8 cellular contexts compared by ENCODE assay signal in the genomic region with DNA sequence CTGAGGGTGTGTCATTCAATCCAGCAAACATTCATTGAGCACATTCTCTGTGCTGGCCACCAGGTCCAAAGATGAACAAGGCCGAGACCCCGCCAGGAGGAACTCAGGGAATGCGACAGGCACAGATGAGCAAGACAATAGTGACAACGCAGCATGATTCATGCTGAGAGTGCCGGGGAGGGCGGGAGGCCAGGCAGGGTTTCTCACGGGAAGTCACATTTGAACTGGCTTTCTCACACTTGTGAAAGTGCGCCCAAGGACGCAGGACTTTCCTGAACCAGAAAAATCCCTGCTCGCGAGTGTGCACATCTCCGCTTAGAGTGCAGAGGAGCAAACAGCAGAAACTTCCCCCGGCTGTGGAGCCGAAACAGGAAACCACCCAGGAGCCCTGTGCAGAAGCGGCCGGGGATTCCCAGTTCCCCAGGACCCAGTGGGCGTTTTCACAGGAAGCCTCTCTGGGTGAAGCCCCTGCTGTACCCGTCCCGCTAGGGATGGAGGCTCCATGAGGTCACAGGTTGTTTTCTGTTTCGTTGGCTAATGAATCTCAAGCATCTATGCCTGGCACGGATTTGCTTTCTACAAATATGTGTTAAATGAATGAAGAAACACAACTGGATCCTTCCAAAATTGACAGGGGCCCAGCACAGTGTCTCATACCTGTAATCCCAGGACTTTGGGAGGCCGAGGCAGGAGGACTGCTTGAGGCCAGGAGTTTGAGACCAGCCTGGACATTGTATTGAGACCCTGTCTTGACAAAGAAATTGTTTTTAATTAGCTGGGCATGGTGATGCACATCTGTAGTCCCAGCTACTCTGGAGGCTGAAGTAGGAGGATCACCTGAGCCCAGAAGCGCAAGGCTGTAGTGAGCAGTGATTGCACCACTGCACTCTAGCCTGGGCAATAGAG.
DNase-seq lines count a peak whose midpoint lies in the region; ATAC-seq and TF ChIP-seq lines count a peak whose summit lies in the region.

No MANE protein-coding gene starts in this region.

- H3K9me3 ChIP-seq in prostate gland: no peaks in the 10 kb centered on the region
- H3K9me3 ChIP-seq in upper lobe of right lung: no peaks in the 10 kb centered on the region
- no peaks in the 10 kb centered on the region for H3K9me3 ChIP-seq in Caco-2

- no peaks in the 10 kb centered on the region for H3K27me3 Mint-ChIP-seq in activated T-helper 17 cell treated with anti-CD3 and anti-CD28 coated beads, Interleukin-2, amount 50 U/mL, for 72 hours
- H3K27me3 Mint-ChIP-seq in Caco-2 (ENCODE audit: insufficient read depth, unreplicated experiment): no peaks in the 10 kb centered on the region

- intact Hi-C loops in prostate gland (cut with DNase I): no loop called here
- intact Hi-C loops in upper lobe of right lung (cut with DNase I): loop anchor here (10.0 kb wide), 1 partner anchor 158 kb away; no protein-coding TSS in a partner anchor
- intact Hi-C loops in Caco-2 (cut with micrococcal nuclease; ENCODE audit: unreplicated experiment): loop anchor here (10.0 kb wide), 1 partner anchor 138 kb away; no protein-coding TSS in a partner anchor

- H3K4me3 Mint-ChIP-seq in activated T-helper 17 cell treated with anti-CD3 and anti-CD28 coated beads, Interleukin-2, amount 50 U/mL, for 72 hours: peak overlapping the region; percentile 92
- no peak overlapping the region for H3K4me3 Mint-ChIP-seq in Caco-2 (ENCODE audit: unreplicated experiment)

- peaks cover 42% of the 10 kb centered on the region for H3K4me1 Mint-ChIP-seq in activated T-helper 17 cell treated with anti-CD3 and anti-CD28 coated beads, Interleukin-2, amount 50 U/mL, for 72 hours
- peaks cover 8% of the 10 kb centered on the region for H3K4me1 Mint-ChIP-seq in Caco-2 (ENCODE audit: low read depth, unreplicated experiment)

- H3K4me3 ChIP-seq in prostate gland (peak overlapping the region; percentile 2 to 10), upper lobe of right lung (peak overlapping the region; percentile 12), Caco-2 (ENCODE audit: low read depth, low read length) (no peak overlapping the region)

- H3K27ac ChIP-seq in prostate gland: no peak overlapping the region
- peak overlapping the region; percentile 45 for H3K27ac ChIP-seq in upper lobe of right lung

- peak; percentile 67 for DNase-seq in germinal center (ENCODE audit: low spot score)
- no peak for DNase-seq in prostate gland (ENCODE audit: low spot score)
- DNase-seq in upper lobe of right lung: peak; percentile 76
- no peak for DNase-seq in Caco-2

- H3K27me3 ChIP-seq in prostate gland (replicated peaks; ENCODE audit: insufficient read depth): no peaks in the 10 kb centered on the region
- H3K27me3 ChIP-seq in upper lobe of right lung: no peaks in the 10 kb centered on the region
- H3K27me3 ChIP-seq in Caco-2 (replicated peaks; ENCODE audit: control insufficient read depth, insufficient read depth, low read length): no peaks in the 10 kb centered on the region

- H3K36me3 Mint-ChIP-seq in activated T-helper 17 cell treated with anti-CD3 and anti-CD28 coated beads, Interleukin-2, amount 50 U/mL, for 72 hours (ENCODE audit: low read depth): peaks cover 7% of the 10 kb centered on the region
- H3K36me3 Mint-ChIP-seq in Caco-2 (ENCODE audit: insufficient read depth, unreplicated experiment): no peaks in the 10 kb centered on the region

- POLR2A ChIA-PET in Caco-2 (lab: Charles Lee): no interaction called here

- WGBS in prostate gland: 39% methylated on average over 23 of the region's 23 CpGs

- H3K4me1 ChIP-seq in prostate gland (replicated peaks) (no peaks in the 10 kb centered on the region), upper lobe of right lung (peaks cover 17% of the 10 kb centered on the region), Caco-2 (0 out of 2 replicates have a peak, but pooled peaks cover 5% of the 10 kb centered on the region)

- peak overlapping the region; percentile 98 for H3K27ac Mint-ChIP-seq in activated T-helper 17 cell treated with anti-CD3 and anti-CD28 coated beads, Interleukin-2, amount 50 U/mL, for 72 hours
- H3K27ac Mint-ChIP-seq in Caco-2 (ENCODE audit: unreplicated experiment): no peak overlapping the region

- no TSS peak for BruUV-seq in Caco-2 (replicated peaks; lab: Mats Ljungman, UMichigan)

- no peaks in the 10 kb centered on the region for H3K9me3 Mint-ChIP-seq in activated T-helper 17 cell treated with anti-CD3 and anti-CD28 coated beads, Interleukin-2, amount 50 U/mL, for 72 hours
- no peaks in the 10 kb centered on the region for H3K9me3 Mint-ChIP-seq in Caco-2 (ENCODE audit: unreplicated experiment)

- no peak for TF ChIP-seq POLR2A in prostate gland (IDR thresholded peaks at IDR 0.05)

- H3K36me3 ChIP-seq in prostate gland (no peaks in the 10 kb centered on the region), upper lobe of right lung (no peaks in the 10 kb centered on the region), Caco-2 (ENCODE audit: control insufficient read depth, insufficient read depth, low read length) (no peaks in the 10 kb centered on the region)

- ATAC-seq in GM18517 (IDR thresholded peaks at IDR 0.05; ENCODE audit: unreplicated experiment): peak; percentile 47
- peak; percentile 53 for ATAC-seq in HG02970 (IDR thresholded peaks at IDR 0.05; ENCODE audit: low FRiP score, unreplicated experiment)
- peak; percentile 61 for ATAC-seq in activated T-helper 17 cell treated with anti-CD3 and anti-CD28 coated beads, Interleukin-2, amount 50 U/mL, for 72 hours (replicated peaks)
- ATAC-seq in upper lobe of right lung: peak; percentile 58

- TF ChIP-seq CTCF in prostate gland (IDR thresholded peaks at IDR 0.05): no peak
- no peak for TF ChIP-seq CTCF in upper lobe of right lung (IDR thresholded peaks at IDR 0.05)
- TF ChIP-seq CTCF in Caco-2 (IDR thresholded peaks at IDR 0.05; ENCODE audit: insufficient read depth in 1 of 2, low read depth in 1 of 2, low read length in 1 of 2, severe bottlenecking in 1 of 2, unreplicated experiment in 1 of 2): no peak

- CTCF ChIA-PET in Caco-2 (lab: Charles Lee): no interaction called here

TF ChIP-seq in PFSK-1, 5 proteins besides CTCF, POLR2A, EP300 and RAD21:
- TF ChIP-seq FOXP2 (optimal IDR thresholded peaks at IDR 0.05; ENCODE audit: borderline replicate concordance, extremely low read depth, extremely low read length, insufficient read depth) (peak; percentile 15), SIN3A (IDR thresholded peaks at IDR 0.05; ENCODE audit: borderline replicate concordance, insufficient read depth, low read length) (no peak), POLR2AphosphoS5 (IDR thresholded peaks at IDR 0.05; ENCODE audit: low read depth, low read length) (no peak), TAF1 (IDR thresholded peaks at IDR 0.05; ENCODE audit: borderline replicate concordance, insufficient read depth, low read length) (no peak)
- TF ChIP-seq, protein P1, sequence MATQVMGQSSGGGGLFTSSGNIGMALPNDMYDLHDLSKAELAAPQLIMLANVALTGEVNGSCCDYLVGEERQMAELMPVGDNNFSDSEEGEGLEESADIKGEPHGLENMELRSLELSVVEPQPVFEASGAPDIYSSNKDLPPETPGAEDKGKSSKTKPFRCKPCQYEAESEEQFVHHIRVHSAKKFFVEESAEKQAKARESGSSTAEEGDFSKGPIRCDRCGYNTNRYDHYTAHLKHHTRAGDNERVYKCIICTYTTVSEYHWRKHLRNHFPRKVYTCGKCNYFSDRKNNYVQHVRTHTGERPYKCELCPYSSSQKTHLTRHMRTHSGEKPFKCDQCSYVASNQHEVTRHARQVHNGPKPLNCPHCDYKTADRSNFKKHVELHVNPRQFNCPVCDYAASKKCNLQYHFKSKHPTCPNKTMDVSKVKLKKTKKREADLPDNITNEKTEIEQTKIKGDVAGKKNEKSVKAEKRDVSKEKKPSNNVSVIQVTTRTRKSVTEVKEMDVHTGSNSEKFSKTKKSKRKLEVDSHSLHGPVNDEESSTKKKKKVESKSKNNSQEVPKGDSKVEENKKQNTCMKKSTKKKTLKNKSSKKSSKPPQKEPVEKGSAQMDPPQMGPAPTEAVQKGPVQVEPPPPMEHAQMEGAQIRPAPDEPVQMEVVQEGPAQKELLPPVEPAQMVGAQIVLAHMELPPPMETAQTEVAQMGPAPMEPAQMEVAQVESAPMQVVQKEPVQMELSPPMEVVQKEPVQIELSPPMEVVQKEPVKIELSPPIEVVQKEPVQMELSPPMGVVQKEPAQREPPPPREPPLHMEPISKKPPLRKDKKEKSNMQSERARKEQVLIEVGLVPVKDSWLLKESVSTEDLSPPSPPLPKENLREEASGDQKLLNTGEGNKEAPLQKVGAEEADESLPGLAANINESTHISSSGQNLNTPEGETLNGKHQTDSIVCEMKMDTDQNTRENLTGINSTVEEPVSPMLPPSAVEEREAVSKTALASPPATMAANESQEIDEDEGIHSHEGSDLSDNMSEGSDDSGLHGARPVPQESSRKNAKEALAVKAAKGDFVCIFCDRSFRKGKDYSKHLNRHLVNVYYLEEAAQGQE (IDR thresholded peaks at IDR 0.05; ENCODE audit: insufficient read depth in 1 of 2, low read depth in 2 of 2, low read length in 2 of 2): no peak

Comparison
In these comparisons a context has a peak if more than half of its experiments do, and no peak if none do; other contexts are left out.
1. DNase-seq: peak in germinal center (single experiment) and upper lobe of right lung (single experiment); none in prostate gland (single experiment) and Caco-2 (0 of 2).
2. Peak in every context shown above with its lines, with median percentiles within 50 percentile points of each other: ATAC-seq.